23 cellular contexts compared by ENCODE assay signal in genomic region chr14:53796734-53797133, GRCh38.
"Had no signal": no experiment of that assay in that cellular context is flagged by ENCODE, and none has a peak within 500 bp of the region (broad histone marks: within the 10 kb centered on the region; RNA-seq: fewer than 3 reads in every experiment).

No MANE protein-coding gene starts in this region.

- H3K36me3 ChIP-seq: ascending aorta had no signal

- H2AFZ ChIP-seq: PC-9 had no signal

- ATAC-seq: activated naive CD4-positive, alpha-beta T cell treated with anti-CD3 and anti-CD28 coated beads, Interleukin-2, amount 50 U/mL, for 72 hours; activated naive CD8-positive, alpha-beta T cell treated with anti-CD3 and anti-CD28 coated beads, Interleukin-2, amount 50 U/mL, for 24 hours; activated T-cell treated with anti-CD3 and anti-CD28 coated beads, Interleukin-2, amount 50 U/mL, for 4 hours; body of pancreas; T-helper 17 cell had no signal

- H3K9me3 Mint-ChIP-seq: activated B cell treated with CpG ODN at 0.5 μM for 24 hours; activated CD4-positive, alpha-beta memory T cell treated with anti-CD3 and anti-CD28 coated beads for 36 hours; activated CD4-positive, alpha-beta T cell treated with anti-CD3 and anti-CD28 coated beads, Interleukin-2, amount 10 ng/mL, durations not matched to agents 7 days and 5 days had no signal

- DNase-seq: activated B cell treated with CpG ODN at 0.5 μM for 24 hours; activated CD4-positive, alpha-beta memory T cell treated with anti-CD3 and anti-CD28 coated beads for 36 hours; activated CD4-positive, alpha-beta T cell treated with anti-CD3 and anti-CD28 coated beads for 1 hour; activated CD4-positive, alpha-beta T cell treated with anti-CD3 and anti-CD28 coated beads, Interleukin-2, amount 10 ng/mL, durations not matched to agents 7 days and 5 days; activated CD8-positive, alpha-beta memory T cell treated with anti-CD3 and anti-CD28 coated beads for 24 hours; activated effector memory CD4-positive, alpha-beta T cell treated with anti-CD3 and anti-CD28 coated beads, Interleukin-2, amount 50 U/mL, for 16 hours; activated naive CD4-positive, alpha-beta T cell treated with Interleukin-2 at 50 U/mL for 16 hours; activated naive CD8-positive, alpha-beta T cell treated with anti-CD3 and anti-CD28 coated beads, Interleukin-2, amount 50 U/mL, for 24 hours; activated T-cell treated with anti-CD3 and anti-CD28 coated beads, Interleukin-2, amount 50 U/mL, for 4 hours; amniotic stem cell; body of pancreas; central memory CD4-positive, alpha-beta T cell; Kasumi-1; NCI-H1105 treated with DMSO at 0.1 percent for 48 hours; NCI-H1930; NCI-H446; NCI-H524; PC-9; SHP77 treated with DMSO at 0.1 percent for 48 hours; T-helper 17 cell; T-helper 9 cell had no signal

- H3K4me2 ChIP-seq: PC-9 had no signal

- H3K4me3 ChIP-seq: ascending aorta, body of pancreas, PC-9 had no signal

- H3K4me1 Mint-ChIP-seq: activated B cell treated with CpG ODN at 0.5 μM for 24 hours; activated CD4-positive, alpha-beta T cell treated with anti-CD3 and anti-CD28 coated beads, Interleukin-2, amount 10 ng/mL, durations not matched to agents 7 days and 5 days; activated naive CD8-positive, alpha-beta T cell treated with anti-CD3 and anti-CD28 coated beads, Interleukin-2, amount 50 U/mL, for 24 hours; T-helper 17 cell had no signal

- H3K36me3 Mint-ChIP-seq: activated CD4-positive, alpha-beta memory T cell treated with anti-CD3 and anti-CD28 coated beads for 36 hours; activated naive CD4-positive, alpha-beta T cell treated with anti-CD3 and anti-CD28 coated beads, Interleukin-2, amount 50 U/mL, for 72 hours had no signal

- H3K4me3 Mint-ChIP-seq: activated B cell treated with CpG ODN at 0.5 μM for 24 hours; activated CD4-positive, alpha-beta memory T cell treated with anti-CD3 and anti-CD28 coated beads for 36 hours; activated CD4-positive, alpha-beta T cell treated with anti-CD3 and anti-CD28 coated beads, Interleukin-2, amount 10 ng/mL, durations not matched to agents 7 days and 5 days; activated naive CD8-positive, alpha-beta T cell treated with anti-CD3 and anti-CD28 coated beads, Interleukin-2, amount 50 U/mL, for 24 hours; activated T-cell treated with anti-CD3 and anti-CD28 coated beads, Interleukin-2, amount 50 U/mL, for 4 hours; T-helper 17 cell had no signal

- H3K4me1 ChIP-seq: ascending aorta, body of pancreas had no signal

- H3K27ac Mint-ChIP-seq: activated B cell treated with CpG ODN at 0.5 μM for 24 hours; activated CD4-positive, alpha-beta memory T cell treated with anti-CD3 and anti-CD28 coated beads for 36 hours; activated CD4-positive, alpha-beta T cell treated with anti-CD3 and anti-CD28 coated beads, Interleukin-2, amount 10 ng/mL, durations not matched to agents 7 days and 5 days; activated naive CD4-positive, alpha-beta T cell treated with anti-CD3 and anti-CD28 coated beads, Interleukin-2, amount 50 U/mL, for 72 hours; activated naive CD8-positive, alpha-beta T cell treated with anti-CD3 and anti-CD28 coated beads, Interleukin-2, amount 50 U/mL, for 24 hours; T-helper 17 cell had no signal

- H3K27ac ChIP-seq: ascending aorta, body of pancreas, PC-9 had no signal

- H3K9me3 ChIP-seq: ascending aorta, body of pancreas had no signal

- H3K27me3 Mint-ChIP-seq: activated CD4-positive, alpha-beta memory T cell treated with anti-CD3 and anti-CD28 coated beads for 36 hours; activated CD4-positive, alpha-beta T cell treated with anti-CD3 and anti-CD28 coated beads, Interleukin-2, amount 10 ng/mL, durations not matched to agents 7 days and 5 days; T-helper 17 cell had no signal

- H3K27me3 ChIP-seq: ascending aorta, body of pancreas had no signal
